12 cellular contexts compared by ENCODE assay signal in the genomic region with DNA sequence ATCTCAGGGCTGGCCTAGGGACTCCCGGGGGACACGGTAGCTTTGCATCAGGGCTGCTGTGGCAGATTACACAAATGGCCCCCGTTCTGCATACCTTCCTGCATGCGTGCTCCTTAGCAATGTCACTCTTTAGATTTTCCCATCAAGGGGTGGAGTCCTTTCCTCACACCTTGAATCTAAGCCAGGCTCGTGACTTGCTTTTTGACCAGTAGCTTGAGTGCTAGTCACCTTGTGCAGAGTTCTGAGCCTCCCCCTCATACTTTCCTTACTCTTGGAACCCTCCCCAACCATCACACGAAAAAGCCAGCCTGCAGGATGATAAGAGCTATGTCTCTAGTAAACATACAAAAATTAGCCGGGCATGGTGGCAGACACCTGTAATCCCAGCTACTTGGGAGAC. TPM values are rescaled to one million over a fixed set of nuclear protein-coding genes. Genes with fewer than 3 reads are reported as not detected.
"Had no signal": no experiment of that assay in that cellular context is flagged by ENCODE, and none has a peak within 500 bp of the region (broad histone marks: within the 10 kb centered on the region; RNA-seq: fewer than 3 reads in every experiment).

No MANE protein-coding gene starts in this region.

RNA-seq across cellular contexts. Expression of gene GPR32, which starts 3.2 kb away (rescaled TPM):
- total RNA-seq: OCI-LY7, PC-3, PC-9, Peyer's patch, Right ventricle myocardium inferior, Right ventricle myocardium superior, RPMI7951, SJCRH30, SJSA1, SK-MEL-5, T-cell had no signal
- polyA plus RNA-seq: SK-N-SH had no signal

RNA-seq across cellular contexts. Expression of gene ACP4, which starts 16.8 kb away (rescaled TPM):
- total RNA-seq: OCI-LY7, PC-3, PC-9, Peyer's patch, Right ventricle myocardium inferior, Right ventricle myocardium superior, RPMI7951, SJCRH30, SJSA1, SK-MEL-5, T-cell had no signal
- polyA plus RNA-seq: SK-N-SH had no signal

RNA-seq across cellular contexts. Expression of gene KLK1, which starts 50.1 kb away (rescaled TPM):
- total RNA-seq: PC-3, PC-9, Right ventricle myocardium superior, RPMI7951, SJSA1, SK-MEL-5 had no signal
- polyA plus RNA-seq: SK-N-SH had no signal

RNA-seq across cellular contexts. Expression of gene CLEC11A, which starts 50.3 kb away (rescaled TPM):
- total RNA-seq: PC-9 had no signal

RNA-seq across cellular contexts. Expression of gene SHANK1, which starts 53.9 kb away (rescaled TPM):
- total RNA-seq: PC-9, SJCRH30, SJSA1 had no signal
